1 cellular context compared by ENCODE assay signal in genomic region chr19:49335784-49336481, GRCh38.
A peak's percentile ranks its signal among the peaks of the same experiment; 100 is the strongest.
TF ChIP-seq lines count a peak whose summit lies in the region.

No MANE protein-coding gene starts in this region.

TF ChIP-seq in GM12878, 131 proteins besides CTCF, POLR2A, EP300 and RAD21 (continues in another document):
- TF ChIP-seq RELB (IDR thresholded peaks at IDR 0.05; ENCODE audit: low read depth) (no peak), POLR2AphosphoS5 (IDR thresholded peaks at IDR 0.05; ENCODE audit: low read length) (no peak), ZNF687 (IDR thresholded peaks at IDR 0.05) (0 out of 2 replicates have a peak, but pooled peaks have one; percentile 6), IRF5 (IDR thresholded peaks at IDR 0.05; ENCODE audit: borderline replicate concordance) (no peak), NFIC (IDR thresholded peaks at IDR 0.05; ENCODE audit: low read depth, low read length) (0 out of 2 replicates have a peak, but pooled peaks have one; percentile 3), HSF1 (IDR thresholded peaks at IDR 0.05; ENCODE audit: low read depth, low read length) (no peak), SMAD5 (IDR thresholded peaks at IDR 0.05; ENCODE audit: low read depth) (0 out of 2 replicates have a peak, but pooled peaks have one; percentile 3), SMAD1 (IDR thresholded peaks at IDR 0.05; ENCODE audit: low read depth, partially characterized antibody) (no peak), MYC (IDR thresholded peaks at IDR 0.05; ENCODE audit: insufficient read depth, insufficient read length, insufficient replicate concordance, low read length, severe bottlenecking) (peak; percentile 9), YY1 (IDR thresholded peaks at IDR 0.05; ENCODE audit: low read depth, low read length) (no peak), RUNX3 (IDR thresholded peaks at IDR 0.05; ENCODE audit: low read length) (0 out of 2 replicates have a peak, but pooled peaks have one; percentile 14), MEF2B (IDR thresholded peaks at IDR 0.05; ENCODE audit: partially characterized antibody, poor library complexity, severe bottlenecking) (no peak), ZNF592 (IDR thresholded peaks at IDR 0.05) (no peak), BCLAF1 (IDR thresholded peaks at IDR 0.05) (no peak), KAT2A (conservative IDR thresholded peaks at IDR 0.05; ENCODE audit: control insufficient read depth, low read depth, low read length) (no peak), JUND (IDR thresholded peaks at IDR 0.05; ENCODE audit: low read depth, low read length) (no peak), BCL3 (IDR thresholded peaks at IDR 0.05; ENCODE audit: borderline replicate concordance, insufficient read depth, low read depth, low read length, poor library complexity, severe bottlenecking) (no peak), ZNF24 (IDR thresholded peaks at IDR 0.05) (no peak), SUPT20H (IDR thresholded peaks at IDR 0.05; ENCODE audit: borderline replicate concordance, control insufficient read depth, low read depth, low read length) (no peak), NR2F1 (conservative IDR thresholded peaks at IDR 0.05) (no peak), MEF2A (IDR thresholded peaks at IDR 0.05; ENCODE audit: insufficient read depth, low read depth, low read length) (no peak), NFYA (IDR thresholded peaks at IDR 0.05; ENCODE audit: borderline replicate concordance, low read depth, low read length) (no peak), SPI1 (IDR thresholded peaks at IDR 0.05; ENCODE audit: borderline replicate concordance, insufficient read depth, low read depth, low read length) (peak; percentile 30; the same call in 1 of the 2 replicates), CREM (IDR thresholded peaks at IDR 0.05; ENCODE audit: low read depth) (no peak), ZSCAN29 (IDR thresholded peaks at IDR 0.05) (no peak), IKZF2 (IDR thresholded peaks at IDR 0.05) (no peak), EGR1 (IDR thresholded peaks at IDR 0.05; ENCODE audit: borderline replicate concordance in 1 of 2, low read depth in 2 of 2, low read length in 2 of 2) (no peak), GATAD2B (conservative IDR thresholded peaks at IDR 0.05; ENCODE audit: low read depth) (no peak), ATF3 (IDR thresholded peaks at IDR 0.05; ENCODE audit: borderline replicate concordance, extremely low read depth, low read depth, low read length) (no peak), SKIL (IDR thresholded peaks at IDR 0.05; ENCODE audit: low read depth, poor library complexity, severe bottlenecking) (no peak), RAD51 (IDR thresholded peaks at IDR 0.05) (peak; percentile 37; the same call in 1 of the 2 replicates), ZNF384 (IDR thresholded peaks at IDR 0.05; ENCODE audit: borderline replicate concordance, low read depth, low read length) (no peak), RBBP5 (conservative IDR thresholded peaks at IDR 0.05) (no peak), HDAC2 (IDR thresholded peaks at IDR 0.05) (no peak), TCF7 (IDR thresholded peaks at IDR 0.05; ENCODE audit: borderline replicate concordance) (no peak), RELA (IDR thresholded peaks at IDR 0.05; ENCODE audit: borderline replicate concordance, partially characterized antibody) (no peak), MXI1 (IDR thresholded peaks at IDR 0.05; ENCODE audit: low read depth, low read length) (no peak), EZH2 (IDR thresholded peaks at IDR 0.05; ENCODE audit: borderline replicate concordance, control insufficient read depth, low read depth, low read length) (no peak)
